In the genomic region with DNA sequence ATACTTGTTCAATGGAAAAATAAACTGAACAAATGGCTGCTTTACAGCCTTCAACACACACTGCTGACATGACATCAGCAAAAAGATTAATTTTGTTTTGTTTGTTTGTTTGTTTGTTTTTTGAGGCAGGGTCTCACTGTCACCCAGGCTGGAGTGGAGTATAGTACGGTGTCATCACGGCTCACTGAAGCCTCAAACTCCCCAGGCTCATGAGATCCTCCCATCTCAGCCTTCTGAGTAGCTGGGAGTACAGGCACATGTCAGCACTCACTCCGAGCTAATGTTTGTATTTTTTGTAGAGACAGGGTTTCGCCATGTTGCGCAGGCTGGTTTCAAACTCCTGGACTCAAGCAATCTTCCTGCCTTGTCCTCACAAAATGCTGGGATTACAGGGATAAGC, we compare ENCODE assay signal across 19 cellular contexts.
DNase-seq lines count a peak whose midpoint lies in the region; ATAC-seq and TF ChIP-seq lines count a peak whose summit lies in the region.
"Had no signal": no experiment of that assay in that cellular context is flagged by ENCODE, and none has a peak within 500 bp of the region (broad histone marks: within the 10 kb centered on the region; RNA-seq: fewer than 3 reads in every experiment).

No MANE protein-coding gene starts in this region.

- no peak overlapping the region for H3K4me3 ChIP-seq in HEK293 (ENCODE audit: low read depth, low read length)
- no peak overlapping the region for H3K4me3 ChIP-seq in prostate gland
- no peak overlapping the region for H3K4me3 ChIP-seq in brain microvascular endothelial cell (ENCODE audit: low read depth, low read length)

- H3K27ac Mint-ChIP-seq in activated T-cell treated with anti-CD3 and anti-CD28 coated beads, Interleukin-2, amount 50 U/mL, for 24 hours = peak overlapping the region; percentile 37
- peak overlapping the region in 1 of 2 donors; percentile 29 for H3K27ac Mint-ChIP-seq in effector memory CD8-positive, alpha-beta T cell
- H3K27ac Mint-ChIP-seq: CD4-positive, alpha-beta T cell had no signal

- H3K27ac ChIP-seq in HEK293 (ENCODE audit: extremely low read depth, low read depth, low read length) (no peak overlapping the region), prostate gland (peak overlapping the region; percentile 70 to 73), brain microvascular endothelial cell (no peak overlapping the region)

- ATAC-seq in effector memory CD8-positive, alpha-beta T cell (replicated peaks) = no peak
- no peak for ATAC-seq in GM19463 (IDR thresholded peaks at IDR 0.05; ENCODE audit: unreplicated experiment)

- H3K27me3 Mint-ChIP-seq in activated T-cell treated with anti-CD3 and anti-CD28 coated beads, Interleukin-2, amount 50 U/mL, for 24 hours = no peaks in the 10 kb centered on the region
- H3K27me3 Mint-ChIP-seq in effector memory CD8-positive, alpha-beta T cell = no peaks in the 10 kb centered on the region
- H3K27me3 Mint-ChIP-seq: CD4-positive, alpha-beta T cell had no signal

- no peaks in the 10 kb centered on the region for H3K9me3 ChIP-seq in HEK293 (ENCODE audit: control insufficient read depth, insufficient read depth, low read depth, low read length)
- H3K9me3 ChIP-seq in prostate gland = no peaks in the 10 kb centered on the region
- H3K9me3 ChIP-seq: BE2C had no signal

- POLR2A ChIA-PET in HEK293 (lab: Yijun Ruan, JAX) = no interaction called here

- TF ChIP-seq CTCF in HEK293 (tag by site-specific recombination; IDR thresholded peaks at IDR 0.05) (no peak), prostate gland (IDR thresholded peaks at IDR 0.05) (no peak), brain microvascular endothelial cell (IDR thresholded peaks at IDR 0.05; ENCODE audit: low read depth, low read length, missing control alignments) (no peak)

- no peaks in the 10 kb centered on the region for H3K27me3 ChIP-seq in prostate gland (replicated peaks; ENCODE audit: insufficient read depth)
- H3K27me3 ChIP-seq in brain microvascular endothelial cell (replicated peaks) = no peaks in the 10 kb centered on the region

- no peaks in the 10 kb centered on the region for H3K36me3 Mint-ChIP-seq in activated T-cell treated with anti-CD3 and anti-CD28 coated beads, Interleukin-2, amount 50 U/mL, for 24 hours (ENCODE audit: low read depth)
- H3K36me3 Mint-ChIP-seq in effector memory CD8-positive, alpha-beta T cell (ENCODE audit: insufficient read depth) = peaks cover 77% of the 10 kb centered on the region

- H3K36me3 ChIP-seq in HEK293 (ENCODE audit: control insufficient read depth in 2 of 2, insufficient read depth in 1 of 2, low read length in 2 of 2) (no peaks in the 10 kb centered on the region), prostate gland (no peaks in the 10 kb centered on the region), brain microvascular endothelial cell (replicated peaks) (no peaks in the 10 kb centered on the region)
- H3K36me3 ChIP-seq: BE2C had no signal

- TF ChIP-seq POLR2A in prostate gland (IDR thresholded peaks at IDR 0.05) = no peak

- H3K9me3 Mint-ChIP-seq in activated T-cell treated with anti-CD3 and anti-CD28 coated beads, Interleukin-2, amount 50 U/mL, for 24 hours = no peaks in the 10 kb centered on the region
- no peaks in the 10 kb centered on the region for H3K9me3 Mint-ChIP-seq in effector memory CD8-positive, alpha-beta T cell
- H3K9me3 Mint-ChIP-seq: CD4-positive, alpha-beta T cell had no signal

- H3K4me1 ChIP-seq in HEK293 (ENCODE audit: control insufficient read depth, insufficient read depth, low read length) (no peaks in the 10 kb centered on the region; the same call in 1 of the 2 replicates), prostate gland (replicated peaks) (peaks cover 2% of the 10 kb centered on the region)
- H3K4me1 ChIP-seq: BE2C had no signal

- intact Hi-C loops in prostate gland (cut with DNase I) = no loop called here

- in situ Hi-C loops in brain microvascular endothelial cell (cut with HindIII; ENCODE audit: low pct_ligation_motif_present, low sequenced_read_pairs) = no loop called here

- DNase-seq in activated T-cell treated with anti-CD3 and anti-CD28 coated beads, Interleukin-2, amount 50 U/mL, for 24 hours = no peak
- DNase-seq in activated T-cell treated with anti-CD3 and anti-CD28 coated beads for 4 hours (no peak), prostate gland (ENCODE audit: low spot score) (no peak), brain microvascular endothelial cell (no peak), T-helper 1 cell (no peak)
- no peak for DNase-seq in effector memory CD8-positive, alpha-beta T cell
- DNase-seq: BE2C; CD4-positive, alpha-beta T cell; EL; KBM-7; MV-4-11; NCI-H1417; NCI-H187 treated with DMSO at 0.1 percent for 48 hours; NCI-H2227 treated with DMSO at 0.1 percent for 48 hours; NCI-H510A treated with DMSO at 0.1 percent for 48 hours; NCI-H774; Right ventricle myocardium superior had no signal

- H3K4me3 Mint-ChIP-seq in activated T-cell treated with anti-CD3 and anti-CD28 coated beads, Interleukin-2, amount 50 U/mL, for 24 hours = peak overlapping the region; percentile 44
- peak overlapping the region; percentile 59 to 71 for H3K4me3 Mint-ChIP-seq in effector memory CD8-positive, alpha-beta T cell
- H3K4me3 Mint-ChIP-seq: CD4-positive, alpha-beta T cell had no signal

- WGBS in prostate gland = 93% methylated on average over 5 of the region's 5 CpGs

- peaks cover 3% of the 10 kb centered on the region for H3K4me1 Mint-ChIP-seq in activated T-cell treated with anti-CD3 and anti-CD28 coated beads, Interleukin-2, amount 50 U/mL, for 24 hours (ENCODE audit: low read depth)
- H3K4me1 Mint-ChIP-seq in effector memory CD8-positive, alpha-beta T cell (ENCODE audit: low read depth in 2 of 2) = peaks cover under 1 to 12% of the 10 kb centered on the region in 2 donors

- CTCF ChIA-PET in HEK293 (lab: Yijun Ruan, JAX) = interaction anchor here (0.7 to 1.0 kb wide), 3 partner anchors 18 to 1069 kb away, joined by 3 to 4 read pairs (median 4); no protein-coding TSS in a partner anchor

TF ChIP-seq in HEK293, 187 proteins besides CTCF, POLR2A, EP300 and RAD21:
- TF ChIP-seq, protein P1, sequence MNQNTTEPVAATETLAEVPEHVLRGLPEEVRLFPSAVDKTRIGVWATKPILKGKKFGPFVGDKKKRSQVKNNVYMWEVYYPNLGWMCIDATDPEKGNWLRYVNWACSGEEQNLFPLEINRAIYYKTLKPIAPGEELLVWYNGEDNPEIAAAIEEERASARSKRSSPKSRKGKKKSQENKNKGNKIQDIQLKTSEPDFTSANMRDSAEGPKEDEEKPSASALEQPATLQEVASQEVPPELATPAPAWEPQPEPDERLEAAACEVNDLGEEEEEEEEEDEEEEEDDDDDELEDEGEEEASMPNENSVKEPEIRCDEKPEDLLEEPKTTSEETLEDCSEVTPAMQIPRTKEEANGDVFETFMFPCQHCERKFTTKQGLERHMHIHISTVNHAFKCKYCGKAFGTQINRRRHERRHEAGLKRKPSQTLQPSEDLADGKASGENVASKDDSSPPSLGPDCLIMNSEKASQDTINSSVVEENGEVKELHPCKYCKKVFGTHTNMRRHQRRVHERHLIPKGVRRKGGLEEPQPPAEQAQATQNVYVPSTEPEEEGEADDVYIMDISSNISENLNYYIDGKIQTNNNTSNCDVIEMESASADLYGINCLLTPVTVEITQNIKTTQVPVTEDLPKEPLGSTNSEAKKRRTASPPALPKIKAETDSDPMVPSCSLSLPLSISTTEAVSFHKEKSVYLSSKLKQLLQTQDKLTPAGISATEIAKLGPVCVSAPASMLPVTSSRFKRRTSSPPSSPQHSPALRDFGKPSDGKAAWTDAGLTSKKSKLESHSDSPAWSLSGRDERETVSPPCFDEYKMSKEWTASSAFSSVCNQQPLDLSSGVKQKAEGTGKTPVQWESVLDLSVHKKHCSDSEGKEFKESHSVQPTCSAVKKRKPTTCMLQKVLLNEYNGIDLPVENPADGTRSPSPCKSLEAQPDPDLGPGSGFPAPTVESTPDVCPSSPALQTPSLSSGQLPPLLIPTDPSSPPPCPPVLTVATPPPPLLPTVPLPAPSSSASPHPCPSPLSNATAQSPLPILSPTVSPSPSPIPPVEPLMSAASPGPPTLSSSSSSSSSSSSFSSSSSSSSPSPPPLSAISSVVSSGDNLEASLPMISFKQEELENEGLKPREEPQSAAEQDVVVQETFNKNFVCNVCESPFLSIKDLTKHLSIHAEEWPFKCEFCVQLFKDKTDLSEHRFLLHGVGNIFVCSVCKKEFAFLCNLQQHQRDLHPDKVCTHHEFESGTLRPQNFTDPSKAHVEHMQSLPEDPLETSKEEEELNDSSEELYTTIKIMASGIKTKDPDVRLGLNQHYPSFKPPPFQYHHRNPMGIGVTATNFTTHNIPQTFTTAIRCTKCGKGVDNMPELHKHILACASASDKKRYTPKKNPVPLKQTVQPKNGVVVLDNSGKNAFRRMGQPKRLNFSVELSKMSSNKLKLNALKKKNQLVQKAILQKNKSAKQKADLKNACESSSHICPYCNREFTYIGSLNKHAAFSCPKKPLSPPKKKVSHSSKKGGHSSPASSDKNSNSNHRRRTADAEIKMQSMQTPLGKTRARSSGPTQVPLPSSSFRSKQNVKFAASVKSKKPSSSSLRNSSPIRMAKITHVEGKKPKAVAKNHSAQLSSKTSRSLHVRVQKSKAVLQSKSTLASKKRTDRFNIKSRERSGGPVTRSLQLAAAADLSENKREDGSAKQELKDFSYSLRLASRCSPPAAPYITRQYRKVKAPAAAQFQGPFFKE (tag by site-specific recombination; IDR thresholded peaks at IDR 0.05; ENCODE audit: borderline replicate concordance) = no peak
- TF ChIP-seq BCL11A (tag by site-specific recombination; IDR thresholded peaks at IDR 0.05; ENCODE audit: low read depth) = no peak
- no peak for TF ChIP-seq ZNF114 (tag by site-specific recombination; IDR thresholded peaks at IDR 0.05)
- TF ChIP-seq WT1 (tag by site-specific recombination; IDR thresholded peaks at IDR 0.05) = peak; percentile 56
- TF ChIP-seq, protein P2, sequence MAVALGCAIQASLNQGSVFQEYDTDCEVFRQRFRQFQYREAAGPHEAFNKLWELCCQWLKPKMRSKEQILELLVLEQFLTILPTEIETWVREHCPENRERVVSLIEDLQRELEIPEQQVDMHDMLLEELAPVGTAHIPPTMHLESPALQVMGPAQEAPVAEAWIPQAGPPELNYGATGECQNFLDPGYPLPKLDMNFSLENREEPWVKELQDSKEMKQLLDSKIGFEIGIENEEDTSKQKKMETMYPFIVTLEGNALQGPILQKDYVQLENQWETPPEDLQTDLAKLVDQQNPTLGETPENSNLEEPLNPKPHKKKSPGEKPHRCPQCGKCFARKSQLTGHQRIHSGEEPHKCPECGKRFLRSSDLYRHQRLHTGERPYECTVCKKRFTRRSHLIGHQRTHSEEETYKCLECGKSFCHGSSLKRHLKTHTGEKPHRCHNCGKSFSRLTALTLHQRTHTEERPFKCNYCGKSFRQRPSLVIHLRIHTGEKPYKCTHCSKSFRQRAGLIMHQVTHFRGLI (tag by site-specific recombination; IDR thresholded peaks at IDR 0.05) = no peak
- no peak for TF ChIP-seq ZNF416 (tag by site-specific recombination; IDR thresholded peaks at IDR 0.05)

Comparison
In these comparisons a context has a peak if more than half of its experiments do, and no peak if none do; other contexts are left out.
1. H3K27ac ChIP-seq: peak in prostate gland (2 of 2); none in HEK293 (single experiment) and brain microvascular endothelial cell (single experiment).